ENCODE assay signal across 9 cellular contexts in the genomic region with DNA sequence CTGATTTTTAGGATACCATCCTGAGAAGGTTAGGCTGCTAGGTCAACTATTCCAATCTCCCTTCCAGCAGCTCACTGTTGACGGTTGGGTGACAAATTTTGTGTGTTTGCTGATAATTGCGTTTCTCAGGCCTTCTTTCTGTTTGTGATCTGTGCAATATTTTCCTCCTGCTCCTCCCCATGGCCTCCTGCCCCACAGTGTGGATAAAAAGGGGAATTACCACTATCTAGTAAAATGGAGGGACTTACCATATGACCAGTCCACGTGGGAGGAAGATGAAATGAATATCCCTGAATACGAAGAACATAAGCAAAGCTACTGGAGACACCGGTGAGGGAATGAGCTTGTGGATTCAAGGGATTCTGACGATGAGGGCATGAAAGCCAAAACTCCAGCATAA. TPM values are rescaled to one million over a fixed set of nuclear protein-coding genes. Genes with fewer than 3 reads are reported as not detected.
DNase-seq lines count a peak whose midpoint lies in the region; ATAC-seq and TF ChIP-seq lines count a peak whose summit lies in the region.
"Had no signal": no experiment of that assay in that cellular context is flagged by ENCODE, and none has a peak within 500 bp of the region (broad histone marks: within the 10 kb centered on the region; RNA-seq: fewer than 3 reads in every experiment).

No MANE protein-coding gene starts in this region.

- peaks cover 0 to 97% (median 0%) of the 10 kb centered on the region in 3 donors for H3K36me3 ChIP-seq in Peyer's patch

- no peak overlapping the region for H3K27ac ChIP-seq in Peyer's patch
- H3K27ac ChIP-seq: SJSA1 had no signal

- no peaks in the 10 kb centered on the region for H3K9me3 ChIP-seq in Peyer's patch
- H3K9me3 ChIP-seq: SJSA1 had no signal

- H3K4me1 Mint-ChIP-seq in endothelial cell (ENCODE audit: unreplicated experiment) = peaks cover 11% of the 10 kb centered on the region
- peaks cover 2 to 20% (median 14%) of the 10 kb centered on the region in 4 donors for H3K4me1 Mint-ChIP-seq in naive thymus-derived CD8-positive, alpha-beta T cell

- H3K4me1 ChIP-seq in Peyer's patch = no peaks in the 10 kb centered on the region
- H3K4me1 ChIP-seq: SJSA1 had no signal

- no peak overlapping the region for H3K4me3 ChIP-seq in Peyer's patch
- H3K4me3 ChIP-seq: SJSA1 had no signal

- TF ChIP-seq POLR2A in Peyer's patch (IDR thresholded peaks at IDR 0.05) = no peak

- POLR2A ChIA-PET in naive thymus-derived CD8-positive, alpha-beta T cell (lab: Charles Lee) = interaction anchor here (0.6 to 1.6 kb wide), 3 partner anchors 14 to 35 kb away, joined by 3 to 6 read pairs (median 4); no protein-coding TSS in a partner anchor

- H3K36me3 Mint-ChIP-seq in endothelial cell (ENCODE audit: low read depth, unreplicated experiment) = peaks cover 82% of the 10 kb centered on the region
- peaks cover 12 to 99% (median 28%) of the 10 kb centered on the region in 3 donors for H3K36me3 Mint-ChIP-seq in naive thymus-derived CD8-positive, alpha-beta T cell

- no peak overlapping the region for H3K27ac Mint-ChIP-seq in endothelial cell (ENCODE audit: unreplicated experiment)
- H3K27ac Mint-ChIP-seq in naive thymus-derived CD8-positive, alpha-beta T cell = peak overlapping the region; percentile 4 to 88 (median 60)

- peak in 1 of 2 donors; percentile 62 for ATAC-seq in naive thymus-derived CD8-positive, alpha-beta T cell
- ATAC-seq in GM21367 (IDR thresholded peaks at IDR 0.05; ENCODE audit: unreplicated experiment) (no peak), GM21447 (IDR thresholded peaks at IDR 0.05; ENCODE audit: unreplicated experiment) (no peak)

- H3K4me3 Mint-ChIP-seq in endothelial cell (ENCODE audit: unreplicated experiment) = peak overlapping the region; percentile 65
- no peak overlapping the region for H3K4me3 Mint-ChIP-seq in naive thymus-derived CD8-positive, alpha-beta T cell

- peak; percentile 24 to 29 for DNase-seq in NCI-H526 (lab: John Stamatoyannopoulos, UW)
- DNase-seq in NCI-H526 treated with DMSO at 0.1 percent for 48 hours (lab: John Stamatoyannopoulos, UW) = no peak
- peak in 1 of 3 donors; percentile 58 for DNase-seq in Peyer's patch
- no peak for DNase-seq in endothelial cell (ENCODE audit: low spot score)
- peak in 1 of 10 donors; percentile 26 for DNase-seq in naive thymus-derived CD8-positive, alpha-beta T cell
- DNase-seq in cerebellar nuclear complex (lab: John Stamatoyannopoulos, UW) = no peak

- TF ChIP-seq CTCF in Peyer's patch (IDR thresholded peaks at IDR 0.05) = peak in 5 of 6 experiments; percentile 22 to 81 (median 73)
- TF ChIP-seq CTCF in endothelial cell (IDR thresholded peaks at IDR 0.05; ENCODE audit: unreplicated experiment) = no peak

- peaks cover 7% of the 10 kb centered on the region for H3K27me3 Mint-ChIP-seq in endothelial cell (ENCODE audit: unreplicated experiment)
- H3K27me3 Mint-ChIP-seq in naive thymus-derived CD8-positive, alpha-beta T cell = no peaks in the 10 kb centered on the region

- H3K27me3 ChIP-seq in Peyer's patch = no peaks in the 10 kb centered on the region
- H3K27me3 ChIP-seq: SJSA1 had no signal

- H3K9me3 Mint-ChIP-seq in endothelial cell (ENCODE audit: unreplicated experiment) = no peaks in the 10 kb centered on the region
- H3K9me3 Mint-ChIP-seq in naive thymus-derived CD8-positive, alpha-beta T cell = no peaks in the 10 kb centered on the region

RNA-seq across cellular contexts. Expression of gene CHD3, which starts 9.2 kb away (rescaled TPM):
- total RNA-seq in Peyer's patch (10 to 100 TPM; 36.1 to 99.9 (median 45.1) TPM), endothelial cell (ENCODE audit: unreplicated experiment) (133 TPM)
- total RNA-seq in naive thymus-derived CD8-positive, alpha-beta T cell = 100 to 1,000 TPM; 277 to 281 TPM
- 10 to 100 TPM in 2 of 3 donors, 1 to 10 TPM in 1; 4.3 to 29.2 (median 15.5) TPM for polyA plus RNA-seq in naive thymus-derived CD8-positive, alpha-beta T cell

RNA-seq across cellular contexts. Expression of gene RNF227, which starts 18.3 kb away (rescaled TPM):
- total RNA-seq in Peyer's patch (1 to 10 TPM in 3 of 4 donors, not detected in 1; 1.2 to 5.1 (median 1.6) TPM), endothelial cell (ENCODE audit: unreplicated experiment) (0.77 TPM)
- total RNA-seq in naive thymus-derived CD8-positive, alpha-beta T cell = 1 to 10 TPM; 7.8 to 9.4 TPM
- polyA plus RNA-seq in naive thymus-derived CD8-positive, alpha-beta T cell = 1 to 10 TPM in 2 of 3 donors, under 1 TPM in 1; 0.65 to 4.8 (median 2.4) TPM

RNA-seq across cellular contexts. Expression of gene KCNAB3, which starts 31.9 kb away (rescaled TPM):
- total RNA-seq in Peyer's patch (1 to 10 TPM in 3 of 4 donors, under 1 TPM in 1; 0.95 to 5.0 (median 2.7) TPM), endothelial cell (ENCODE audit: unreplicated experiment) (1.6 TPM)
- 10 to 100 TPM; 16.1 to 19.4 TPM for total RNA-seq in naive thymus-derived CD8-positive, alpha-beta T cell
- under 1 TPM in 2 of 3 donors, not detected in 1; 0.44 to 0.80 TPM for polyA plus RNA-seq in naive thymus-derived CD8-positive, alpha-beta T cell

RNA-seq across cellular contexts. Expression of gene TRAPPC1, which starts 34.0 kb away (rescaled TPM):
- 10 to 100 TPM; 39.8 to 58.0 (median 45.5) TPM for total RNA-seq in Peyer's patch
- total RNA-seq in endothelial cell (ENCODE audit: unreplicated experiment) = 171 TPM
- 100 to 1,000 TPM in 1 of 2 experiments, 10 to 100 TPM in 1; 93.4 to 120 TPM for total RNA-seq in naive thymus-derived CD8-positive, alpha-beta T cell
- 100 to 1,000 TPM; 199 to 219 (median 205) TPM for polyA plus RNA-seq in naive thymus-derived CD8-positive, alpha-beta T cell

RNA-seq across cellular contexts. Expression of gene CNTROB, which starts 34.2 kb away (rescaled TPM):
- total RNA-seq in Peyer's patch (100 to 1,000 TPM in 1 of 4 donors, 10 to 100 TPM in 3; 30.5 to 120 (median 45.2) TPM), endothelial cell (ENCODE audit: unreplicated experiment) (32.6 TPM)
- 10 to 100 TPM; 35.2 to 43.0 TPM for total RNA-seq in naive thymus-derived CD8-positive, alpha-beta T cell
- polyA plus RNA-seq in naive thymus-derived CD8-positive, alpha-beta T cell = 10 to 100 TPM in 2 of 3 donors, 1 to 10 TPM in 1; 7.6 to 18.5 (median 12.4) TPM

Comparison
In these comparisons a context has a peak if more than half of its experiments do, and no peak if none do; other contexts are left out.
1. DNase-seq: peak in NCI-H526 (2 of 2); none in NCI-H526 treated with DMSO at 0.1 percent for 48 hours (single experiment), endothelial cell (single experiment) and cerebellar nuclear complex (0 of 2).